In genomic region chrX:120769576-120770341, GRCh38 we compare ENCODE assay signal across 9 cellular contexts.
DNase-seq lines count a peak whose midpoint lies in the region; ATAC-seq and TF ChIP-seq lines count a peak whose summit lies in the region.
"Had no signal": no experiment of that assay in that cellular context is flagged by ENCODE, and none has a peak within 500 bp of the region (broad histone marks: within the 10 kb centered on the region; RNA-seq: fewer than 3 reads in every experiment).

No MANE protein-coding gene starts in this region.

- H3K36me3 ChIP-seq in GM06990 (ENCODE audit: control insufficient read depth, insufficient read depth, low read length), result no peaks in the 10 kb centered on the region
- no peaks in the 10 kb centered on the region for H3K36me3 ChIP-seq in body of pancreas (replicated peaks in 1 of 2; ENCODE audit: insufficient read depth in 1 of 2, low read depth in 2 of 2)

- peaks cover 7% of the 10 kb centered on the region for H3K4me1 Mint-ChIP-seq in mesothelial cell of epicardium
- H3K4me1 Mint-ChIP-seq: central memory CD8-positive, alpha-beta T cell had no signal

- H3K27ac ChIP-seq in 22Rv1, result no peak overlapping the region
- no peak overlapping the region for H3K27ac ChIP-seq in body of pancreas

- H3K9me3 Mint-ChIP-seq in mesothelial cell of epicardium, result peaks cover 10% of the 10 kb centered on the region
- H3K9me3 Mint-ChIP-seq: central memory CD8-positive, alpha-beta T cell had no signal

- TF ChIP-seq CTCF in 22Rv1 (IDR thresholded peaks at IDR 0.05) (peak; percentile 46), GM06990 (IDR thresholded peaks at IDR 0.05; ENCODE audit: insufficient read depth, low read length, poor library complexity, severe bottlenecking) (peak; percentile 35), body of pancreas (IDR thresholded peaks at IDR 0.05) (peak in 5 of 7 experiments; percentile 17 to 42 (median 19)), mesothelial cell of epicardium (IDR thresholded peaks at IDR 0.05; ENCODE audit: unreplicated experiment) (peak; percentile 21)

- H3K27me3 Mint-ChIP-seq in mesothelial cell of epicardium (ENCODE audit: low read depth), result no peaks in the 10 kb centered on the region
- H3K27me3 Mint-ChIP-seq: central memory CD8-positive, alpha-beta T cell had no signal

- H3K27me3 ChIP-seq in GM06990 (replicated peaks; ENCODE audit: control insufficient read depth, insufficient read depth, low read length) (no peaks in the 10 kb centered on the region), body of pancreas (no peaks in the 10 kb centered on the region)

- no peak for ATAC-seq in body of pancreas

- no peak for TF ChIP-seq POLR2A in body of pancreas (IDR thresholded peaks at IDR 0.05)

- no peaks in the 10 kb centered on the region for H3K9me3 ChIP-seq in body of pancreas

- 46 to 50% methylated on average over 6 to 8 of the region's 8 CpGs for WGBS in body of pancreas, 2 donors

- DNase-seq in GM06990 (ENCODE audit: extremely low read depth, insufficient read length) (peak; percentile 13), NCI-H146 treated with DMSO at 0.1 percent for 48 hours (lab: John Stamatoyannopoulos, UW; ENCODE audit: unreplicated experiment) (peak; percentile 43), body of pancreas (peak in 2 of 4 donors; percentile 2 to 8), mesothelial cell of epicardium (ENCODE audit: low spot score in 2 of 2, unreplicated experiment in 2 of 2) (no peak), NCI-H1930 (lab: John Stamatoyannopoulos, UW) (no peak), NCI-H128 (lab: John Stamatoyannopoulos, UW; ENCODE audit: unreplicated experiment) (no peak), germinal center (ENCODE audit: low spot score) (no peak)

- intact Hi-C loops in body of pancreas (cut with DNase I), result no loop called here

- H3K4me1 ChIP-seq in body of pancreas, result no peaks in the 10 kb centered on the region

- no peak overlapping the region for H3K27ac Mint-ChIP-seq in mesothelial cell of epicardium

- no peak overlapping the region for H3K4me3 ChIP-seq in GM06990 (replicated peaks; ENCODE audit: low read depth, low read length)
- no peak overlapping the region for H3K4me3 ChIP-seq in body of pancreas

- H3K4me3 Mint-ChIP-seq in mesothelial cell of epicardium, result no peak overlapping the region
- H3K4me3 Mint-ChIP-seq: central memory CD8-positive, alpha-beta T cell had no signal

- H3K36me3 Mint-ChIP-seq in mesothelial cell of epicardium, result no peaks in the 10 kb centered on the region

Comparison
In these comparisons a context has a peak if more than half of its experiments do, and no peak if none do; other contexts are left out.
1. DNase-seq: peak in GM06990 (single experiment) and NCI-H146 treated with DMSO at 0.1 percent for 48 hours (single experiment); none in mesothelial cell of epicardium (0 of 2), NCI-H1930 (0 of 2), NCI-H128 (single experiment) and germinal center (single experiment).
2. Peak in every context shown above with its lines, with median percentiles within 50 percentile points of each other: CTCF ChIP-seq.